In the genomic region with DNA sequence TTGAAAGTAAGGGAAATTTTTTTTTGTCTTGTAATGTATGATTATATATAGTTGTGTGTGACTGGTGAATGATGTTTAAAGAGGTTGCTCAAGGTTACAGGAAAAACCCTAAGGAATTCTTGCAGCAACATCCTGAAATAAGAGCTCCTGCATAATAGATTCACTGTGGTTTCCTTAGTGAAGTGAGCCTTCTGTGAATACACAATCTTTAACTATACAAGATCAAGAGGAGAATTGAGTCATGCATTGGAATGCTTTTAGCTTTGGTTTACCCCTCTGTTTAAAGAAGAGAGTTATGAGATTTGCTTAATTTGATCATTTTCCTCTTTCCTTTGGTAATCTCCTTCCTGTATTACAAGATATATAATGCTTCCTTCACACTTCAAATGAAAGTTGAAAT, we compare ENCODE assay signal across 13 cellular contexts.
A peak's percentile ranks its signal among the peaks of the same experiment; 100 is the strongest.
DNase-seq lines count a peak whose midpoint lies in the region; ATAC-seq and TF ChIP-seq lines count a peak whose summit lies in the region.
"Had no signal": no experiment of that assay in that cellular context is flagged by ENCODE, and none has a peak within 500 bp of the region (broad histone marks: within the 10 kb centered on the region; RNA-seq: fewer than 3 reads in every experiment).

No MANE protein-coding gene starts in this region.

- no peaks in the 10 kb centered on the region for H4K20me1 ChIP-seq in smooth muscle cell (ENCODE audit: low read depth)

- H3K27ac Mint-ChIP-seq in naive thymus-derived CD8-positive, alpha-beta T cell = no peak overlapping the region
- no peak overlapping the region for H3K27ac Mint-ChIP-seq in CD4-positive, alpha-beta T cell
- H3K27ac Mint-ChIP-seq: activated CD4-positive, alpha-beta T cell treated with anti-CD3 and anti-CD28 coated beads for 36 hours; activated naive CD4-positive, alpha-beta T cell treated with anti-CD3 and anti-CD28 coated beads, Interleukin-2, amount 10 ng/mL, durations not matched to agents 7 days and 5 days had no signal

- peaks cover 0 to 7% (median 0%) of the 10 kb centered on the region in 9 donors for H3K9me3 Mint-ChIP-seq in naive thymus-derived CD8-positive, alpha-beta T cell
- H3K9me3 Mint-ChIP-seq in CD4-positive, alpha-beta T cell = no peaks in the 10 kb centered on the region
- H3K9me3 Mint-ChIP-seq: activated naive CD4-positive, alpha-beta T cell treated with anti-CD3 and anti-CD28 coated beads, Interleukin-2, amount 10 ng/mL, durations not matched to agents 7 days and 5 days had no signal

- H3K4me2 ChIP-seq in smooth muscle cell = peak overlapping the region; percentile 42

- CTCF ChIA-PET in CD4-positive, alpha-beta T cell (lab: Charles Lee) = no interaction called here

- H3K9ac ChIP-seq in SK-N-MC (ENCODE audit: insufficient read length) = no peak overlapping the region
- peak overlapping the region; percentile 11 for H3K9ac ChIP-seq in smooth muscle cell (ENCODE audit: low read depth)

- H3F3A ChIP-seq in smooth muscle cell (ENCODE audit: low read depth) = no peaks in the 10 kb centered on the region

- H3K4me3 ChIP-seq in SK-N-MC (peak overlapping the region; percentile 59), fibroblast of pulmonary artery (replicated peaks; ENCODE audit: low read depth, low read length) (no peak overlapping the region), smooth muscle cell (no peak overlapping the region)
- H3K4me3 ChIP-seq: left ventricle myocardium inferior had no signal

- H3K27ac ChIP-seq in SK-N-MC (peak overlapping the region; percentile 95), smooth muscle cell (ENCODE audit: low read depth) (peak overlapping the region; percentile 62)
- no peak overlapping the region for H3K27ac ChIP-seq in CD4-positive, alpha-beta T cell (ENCODE audit: low read depth, low read length)
- H3K27ac ChIP-seq: left ventricle myocardium inferior had no signal

- H3K9me3 ChIP-seq in SK-N-MC (ENCODE audit: low read depth, low read length) (no peaks in the 10 kb centered on the region), smooth muscle cell (replicated peaks; ENCODE audit: low read depth) (no peaks in the 10 kb centered on the region)
- no peaks in the 10 kb centered on the region for H3K9me3 ChIP-seq in CD4-positive, alpha-beta T cell (ENCODE audit: control insufficient read depth, low read length)
- H3K9me3 ChIP-seq: left ventricle myocardium inferior had no signal

- H3K4me3 Mint-ChIP-seq in naive thymus-derived CD8-positive, alpha-beta T cell = no peak overlapping the region
- no peak overlapping the region for H3K4me3 Mint-ChIP-seq in CD4-positive, alpha-beta T cell
- H3K4me3 Mint-ChIP-seq: activated CD4-positive, alpha-beta T cell treated with anti-CD3 and anti-CD28 coated beads for 36 hours; activated naive CD4-positive, alpha-beta T cell treated with anti-CD3 and anti-CD28 coated beads, Interleukin-2, amount 10 ng/mL, durations not matched to agents 7 days and 5 days had no signal

- H2AFZ ChIP-seq in smooth muscle cell (ENCODE audit: low read depth) = no peak overlapping the region

- no peaks in the 10 kb centered on the region for H3K27me3 ChIP-seq in smooth muscle cell (ENCODE audit: low read depth)
- no peaks in the 10 kb centered on the region for H3K27me3 ChIP-seq in CD4-positive, alpha-beta T cell (ENCODE audit: control insufficient read depth, insufficient read depth, low read length)

- ATAC-seq in naive thymus-derived CD8-positive, alpha-beta T cell = no peak
- no peak for ATAC-seq in CD4-positive, alpha-beta T cell (ENCODE audit: poor library complexity)
- ATAC-seq: activated CD4-positive, alpha-beta T cell treated with anti-CD3 and anti-CD28 coated beads for 36 hours had no signal

- TF ChIP-seq CTCF in fibroblast of pulmonary artery (IDR thresholded peaks at IDR 0.05; ENCODE audit: low read length, missing control alignments) = no peak
- TF ChIP-seq CTCF in smooth muscle cell (IDR thresholded peaks at IDR 0.05; ENCODE audit: borderline replicate concordance, insufficient read depth, poor library complexity, severe bottlenecking) = no peak
- no peak for TF ChIP-seq CTCF in CD4-positive, alpha-beta T cell (IDR thresholded peaks at IDR 0.05)

- H3K36me3 ChIP-seq in SK-N-MC (ENCODE audit: insufficient read depth, low read length) (no peaks in the 10 kb centered on the region), smooth muscle cell (ENCODE audit: low read depth) (no peaks in the 10 kb centered on the region)
- H3K36me3 ChIP-seq: left ventricle myocardium inferior had no signal

- H3K4me1 ChIP-seq in smooth muscle cell (ENCODE audit: low read depth) = peaks cover 9% of the 10 kb centered on the region

- intact Hi-C loops in CD4-positive, alpha-beta T cell (cut with DNase I, micrococcal nuclease) = no loop called here

- H3K79me2 ChIP-seq in smooth muscle cell (ENCODE audit: low read depth) = no peaks in the 10 kb centered on the region

- no peaks in the 10 kb centered on the region for H3K4me1 Mint-ChIP-seq in naive thymus-derived CD8-positive, alpha-beta T cell
- no peaks in the 10 kb centered on the region for H3K4me1 Mint-ChIP-seq in CD4-positive, alpha-beta T cell (ENCODE audit: low read depth)
- H3K4me1 Mint-ChIP-seq: activated CD4-positive, alpha-beta T cell treated with anti-CD3 and anti-CD28 coated beads for 36 hours; activated naive CD4-positive, alpha-beta T cell treated with anti-CD3 and anti-CD28 coated beads, Interleukin-2, amount 10 ng/mL, durations not matched to agents 7 days and 5 days had no signal

- H3K27me3 Mint-ChIP-seq in naive thymus-derived CD8-positive, alpha-beta T cell = peaks cover 0 to 14% (median 2%) of the 10 kb centered on the region in 5 donors
- no peaks in the 10 kb centered on the region for H3K27me3 Mint-ChIP-seq in CD4-positive, alpha-beta T cell
- H3K27me3 Mint-ChIP-seq: activated naive CD4-positive, alpha-beta T cell treated with anti-CD3 and anti-CD28 coated beads, Interleukin-2, amount 10 ng/mL, durations not matched to agents 7 days and 5 days had no signal

- peak; percentile 12 for DNase-seq in DMS53 (lab: John Stamatoyannopoulos, UW)
- DNase-seq in DMS53 treated with DMSO at 0.1 percent for 48 hours (lab: John Stamatoyannopoulos, UW; ENCODE audit: unreplicated experiment) = no peak
- peak; percentile 99 for DNase-seq in SK-N-MC (ENCODE audit: low read depth, low spot score)
- DNase-seq in fibroblast of pulmonary artery (ENCODE audit: low read depth) = peak; percentile 76
- DNase-seq in smooth muscle cell (lab: John Stamatoyannopoulos, UW; ENCODE audit: unreplicated experiment) = no peak
- no peak for DNase-seq in COLO668 (lab: John Stamatoyannopoulos, UW; ENCODE audit: unreplicated experiment)
- no peak for DNase-seq in naive thymus-derived CD8-positive, alpha-beta T cell
- no peak for DNase-seq in CD4-positive, alpha-beta T cell
- DNase-seq: activated CD4-positive, alpha-beta T cell treated with anti-CD3 and anti-CD28 coated beads for 36 hours; activated naive CD4-positive, alpha-beta T cell treated with anti-CD3 and anti-CD28 coated beads, Interleukin-2, amount 10 ng/mL, durations not matched to agents 7 days and 5 days; effector CD8-positive, alpha-beta T cell; left ventricle myocardium inferior; NCI-H2029 treated with DMSO at 0.1 percent for 48 hours had no signal

- H3K36me3 Mint-ChIP-seq in naive thymus-derived CD8-positive, alpha-beta T cell = no peaks in the 10 kb centered on the region
- no peaks in the 10 kb centered on the region for H3K36me3 Mint-ChIP-seq in CD4-positive, alpha-beta T cell (ENCODE audit: low read depth)
- H3K36me3 Mint-ChIP-seq: activated naive CD4-positive, alpha-beta T cell treated with anti-CD3 and anti-CD28 coated beads, Interleukin-2, amount 10 ng/mL, durations not matched to agents 7 days and 5 days had no signal

- POLR2A ChIA-PET in naive thymus-derived CD8-positive, alpha-beta T cell (lab: Charles Lee) = no interaction called here
- POLR2A ChIA-PET in CD4-positive, alpha-beta T cell (lab: Charles Lee) = no interaction called here

Comparison
In these comparisons a context has a peak if more than half of its experiments do, and no peak if none do; other contexts are left out.
1. DNase-seq: peak in DMS53 (single experiment), SK-N-MC (single experiment) and fibroblast of pulmonary artery (single experiment); none in DMS53 treated with DMSO at 0.1 percent for 48 hours (single experiment), smooth muscle cell (single experiment), COLO668 (single experiment), naive thymus-derived CD8-positive, alpha-beta T cell (0 of 10) and CD4-positive, alpha-beta T cell (0 of 10).